Comparison of ENCODE assay signal across 21 cellular contexts in genomic region chr11:67541198-67541597, GRCh38. TPM values are rescaled to one million over a fixed set of nuclear protein-coding genes. Genes with fewer than 3 reads are reported as not detected.
DNase-seq lines count a peak whose midpoint lies in the region; ATAC-seq and TF ChIP-seq lines count a peak whose summit lies in the region.
"Had no signal": no experiment of that assay in that cellular context is flagged by ENCODE, and none has a peak within 500 bp of the region (broad histone marks: within the 10 kb centered on the region; RNA-seq: fewer than 3 reads in every experiment).

No MANE protein-coding gene starts in this region.

- no peaks in the 10 kb centered on the region for H4K20me1 ChIP-seq in Karpas-422 (ENCODE audit: insufficient read depth, low read depth, low read length)

- H3K36me3 ChIP-seq in Karpas-422 (ENCODE audit: insufficient read depth, low read length) (no peaks in the 10 kb centered on the region), brain microvascular endothelial cell (replicated peaks) (no peaks in the 10 kb centered on the region), neuronal stem cell (replicated peaks in 1 of 2; ENCODE audit: control insufficient read depth in 2 of 2, insufficient read depth in 2 of 2, low read length in 2 of 2) (no peaks in the 10 kb centered on the region)
- H3K36me3 ChIP-seq: HAP-1, SJSA1 had no signal

- H3K9me2 ChIP-seq in Karpas-422 (replicated peaks; ENCODE audit: insufficient read depth, low read length), result no peaks in the 10 kb centered on the region

- peak overlapping the region; percentile 34 for H3K23ac ChIP-seq in neuronal stem cell (ENCODE audit: low read depth, low read length, poor library complexity)

- no peaks in the 10 kb centered on the region for H3K79me2 ChIP-seq in Karpas-422 (ENCODE audit: low read length)

- no peak for ATAC-seq in GM21723 (IDR thresholded peaks at IDR 0.05; ENCODE audit: unreplicated experiment)
- ATAC-seq: GM12878, T-helper 17 cell had no signal

- H2BK15ac ChIP-seq in neuronal stem cell (ENCODE audit: low read length), result no peak overlapping the region

- no peaks in the 10 kb centered on the region for H3K36me3 Mint-ChIP-seq in activated naive CD4-positive, alpha-beta T cell treated with anti-CD3 and anti-CD28 coated beads, Interleukin-2, amount 10 ng/mL, durations not matched to agents 7 days and 5 days

- H2AK5ac ChIP-seq in neuronal stem cell (ENCODE audit: low read depth, low read length), result peak overlapping the region; percentile 90

- in situ Hi-C loops in GM13977 (cut with MboI; ENCODE audit: low pct_unique_long_range_greater_than_20kb, low sequenced_read_pairs, unreplicated experiment) (no loop called here), brain microvascular endothelial cell (cut with HindIII; ENCODE audit: low pct_ligation_motif_present, low sequenced_read_pairs) (no loop called here)

- no peak overlapping the region for H3K4me3 Mint-ChIP-seq in activated naive CD4-positive, alpha-beta T cell treated with anti-CD3 and anti-CD28 coated beads, Interleukin-2, amount 10 ng/mL, durations not matched to agents 7 days and 5 days
- H3K4me3 Mint-ChIP-seq: T-helper 17 cell had no signal

- H3K27ac ChIP-seq in Karpas-422 (ENCODE audit: low read length), result no peak overlapping the region
- H3K27ac ChIP-seq in brain microvascular endothelial cell, result no peak overlapping the region
- H3K27ac ChIP-seq in neuronal stem cell (replicated peaks; ENCODE audit: low read length), result no peak overlapping the region
- H3K27ac ChIP-seq: C4-2B, SJSA1 had no signal

- H3K9ac ChIP-seq in Karpas-422 (ENCODE audit: low read length), result no peak overlapping the region
- H3K9ac ChIP-seq in neuronal stem cell (ENCODE audit: low read depth, low read length, poor library complexity), result no peak overlapping the region

- peak overlapping the region; percentile 58 for H3K14ac ChIP-seq in neuronal stem cell (ENCODE audit: low read length)

- H3K4me1 ChIP-seq in Karpas-422 (ENCODE audit: low read length), result no peaks in the 10 kb centered on the region
- peaks cover 0 to 3% of the 10 kb centered on the region in 2 donors for H3K4me1 ChIP-seq in neuronal stem cell (ENCODE audit: control insufficient read depth in 2 of 2, insufficient read depth in 1 of 2, low read depth in 1 of 2, low read length in 2 of 2)
- H3K4me1 ChIP-seq: HAP-1, SJSA1 had no signal

- CTCF ChIA-PET in activated naive CD4-positive, alpha-beta T cell treated with anti-CD3 and anti-CD28 coated beads, Interleukin-2, amount 10 ng/mL, durations not matched to agents 7 days and 5 days (lab: Charles Lee), result no interaction called here

- peak; percentile 3 for DNase-seq in GM13977 (ENCODE audit: low spot score)
- DNase-seq in Karpas-422, result peak; percentile 47
- no peak for DNase-seq in brain microvascular endothelial cell
- no peak for DNase-seq in neuronal stem cell (ENCODE audit: low spot score)
- no peak for DNase-seq in activated CD8-positive, alpha-beta memory T cell treated with anti-CD3 and anti-CD28 coated beads, Interleukin-2, amount 50 U/mL, for 48 hours
- DNase-seq in activated naive CD4-positive, alpha-beta T cell treated with anti-CD3 and anti-CD28 coated beads, Interleukin-2, amount 10 ng/mL, durations not matched to agents 7 days and 5 days, result no peak
- DNase-seq: AML-193, DMS 273 treated with DMSO at 0.1 percent for 48 hours, GDM1, KBM-7, MV-4-11, NCI-H187, NCI-H226, NCI-H524 treated with DMSO at 0.1 percent for 48 hours, T-helper 17 cell had no signal

- H3K4ac ChIP-seq in neuronal stem cell (ENCODE audit: low read length), result no peak overlapping the region

- H4K91ac ChIP-seq in neuronal stem cell (ENCODE audit: low read depth, low read length, poor library complexity), result no peak overlapping the region

- no peaks in the 10 kb centered on the region for H3K4me1 Mint-ChIP-seq in activated naive CD4-positive, alpha-beta T cell treated with anti-CD3 and anti-CD28 coated beads, Interleukin-2, amount 10 ng/mL, durations not matched to agents 7 days and 5 days
- H3K4me1 Mint-ChIP-seq: T-helper 17 cell had no signal

- no peaks in the 10 kb centered on the region for H3K79me1 ChIP-seq in neuronal stem cell (ENCODE audit: low read depth, low read length)

- H3K18ac ChIP-seq in neuronal stem cell (ENCODE audit: low read length), result peak overlapping the region; percentile 81

- H3K4me3 ChIP-seq in Karpas-422 (ENCODE audit: low read length), result no peak overlapping the region
- H3K4me3 ChIP-seq in brain microvascular endothelial cell (ENCODE audit: low read depth, low read length), result no peak overlapping the region
- no peak overlapping the region for H3K4me3 ChIP-seq in neuronal stem cell (ENCODE audit: low read length in 2 of 2)
- H3K4me3 ChIP-seq: GM12878, HAP-1, SJSA1 had no signal

- H2BK120ac ChIP-seq in neuronal stem cell (ENCODE audit: low read depth, low read length), result no peak overlapping the region

- H3K27ac Mint-ChIP-seq in activated naive CD4-positive, alpha-beta T cell treated with anti-CD3 and anti-CD28 coated beads, Interleukin-2, amount 10 ng/mL, durations not matched to agents 7 days and 5 days, result no peak overlapping the region
- H3K27ac Mint-ChIP-seq: T-helper 17 cell had no signal

- no CpG with 5 or more reads among the region's 6 CpGs for WGBS in neuronal stem cell (ENCODE audit: extremely low coverage in 2 of 2, insufficient read length in 2 of 2, insufficient replicate concordance in 1 of 2), 2 donors

- H3K4me2 ChIP-seq in Karpas-422 (ENCODE audit: low read depth, low read length, poor library complexity, severe bottlenecking) (no peak overlapping the region), neuronal stem cell (ENCODE audit: insufficient read depth, low read length, poor library complexity, severe bottlenecking) (no peak overlapping the region)

- no peaks in the 10 kb centered on the region for H3K9me3 ChIP-seq in Karpas-422 (ENCODE audit: low read length)
- H3K9me3 ChIP-seq in neuronal stem cell (replicated peaks in 1 of 2; ENCODE audit: control insufficient read depth in 2 of 2, insufficient read depth in 1 of 2, low read depth in 1 of 2, low read length in 2 of 2), result no peaks in the 10 kb centered on the region
- H3K9me3 ChIP-seq: HAP-1 had no signal

- no peak for TF ChIP-seq CTCF in GM13977 (IDR thresholded peaks at IDR 0.05; ENCODE audit: extremely low read depth, insufficient read depth, missing control alignments)
- TF ChIP-seq CTCF in brain microvascular endothelial cell (IDR thresholded peaks at IDR 0.05; ENCODE audit: low read depth, low read length, missing control alignments), result peak; percentile 19

- peaks cover 27% of the 10 kb centered on the region for H3K27me3 Mint-ChIP-seq in activated naive CD4-positive, alpha-beta T cell treated with anti-CD3 and anti-CD28 coated beads, Interleukin-2, amount 10 ng/mL, durations not matched to agents 7 days and 5 days

- no peak overlapping the region for H2BK12ac ChIP-seq in neuronal stem cell (ENCODE audit: low read length)

- no peak overlapping the region for H2BK5ac ChIP-seq in neuronal stem cell (ENCODE audit: low read length)

- no peak overlapping the region for H4K8ac ChIP-seq in neuronal stem cell (ENCODE audit: low read depth, low read length)

- H3K27me3 ChIP-seq in Karpas-422 (ENCODE audit: low read length), result no peaks in the 10 kb centered on the region
- no peaks in the 10 kb centered on the region for H3K27me3 ChIP-seq in brain microvascular endothelial cell (replicated peaks)
- H3K27me3 ChIP-seq in neuronal stem cell (ENCODE audit: control insufficient read depth in 3 of 3, insufficient read depth in 3 of 3, low read depth in 1 of 3, low read length in 3 of 3), result peaks cover 0 to 6% (median 0%) of the 10 kb centered on the region in 3 experiments
- H3K27me3 ChIP-seq: SJSA1 had no signal

- no peaks in the 10 kb centered on the region for H3K9me3 Mint-ChIP-seq in activated naive CD4-positive, alpha-beta T cell treated with anti-CD3 and anti-CD28 coated beads, Interleukin-2, amount 10 ng/mL, durations not matched to agents 7 days and 5 days

- H2AFZ ChIP-seq in Karpas-422 (ENCODE audit: low read length) (no peak overlapping the region), neuronal stem cell (ENCODE audit: low read length) (no peak overlapping the region)

RNA-seq across cellular contexts. Expression of gene CABP2, which starts 18.0 kb away (rescaled TPM):
- not detected in 2 replicates for total RNA-seq in Karpas-422 (2014; rRNA removed; shearing (Covaris generic); ENCODE audit: low replicate concordance)
- not detected for polyA plus RNA-seq in neuronal stem cell (2013, experiment 1 of 2)
- polyA plus RNA-seq in neuronal stem cell (2013, experiment 2 of 2), result not detected
- total RNA-seq: Daoy, GM12878, SJSA1, T-helper 17 cell had no signal
- polyA plus RNA-seq: GM12878 had no signal

RNA-seq across cellular contexts. Expression of gene CDK2AP2, which starts 33.2 kb away (rescaled TPM):
- 91.5 and 106 TPM in 2 replicates for total RNA-seq in Karpas-422 (2014; rRNA removed; shearing (Covaris generic); ENCODE audit: low replicate concordance)
- polyA plus RNA-seq in neuronal stem cell (2013, experiment 1 of 2), result 32.9 TPM
- 30.1 TPM for polyA plus RNA-seq in neuronal stem cell (2013, experiment 2 of 2)

RNA-seq across cellular contexts. Expression of gene PITPNM1, which starts 36.0 kb away (rescaled TPM):
- total RNA-seq in Karpas-422 (2014; rRNA removed; shearing (Covaris generic); ENCODE audit: low replicate concordance), result 79.6 and 149 TPM in 2 replicates
- 54.3 TPM for polyA plus RNA-seq in neuronal stem cell (2013, experiment 1 of 2)
- polyA plus RNA-seq in neuronal stem cell (2013, experiment 2 of 2), result 53.2 TPM

RNA-seq across cellular contexts. Expression of gene GSTP1, which starts 42.4 kb away (rescaled TPM):
- total RNA-seq in Karpas-422 (2014; rRNA removed; shearing (Covaris generic); ENCODE audit: low replicate concordance), result 1,085 and 1,200 TPM in 2 replicates
- 927 TPM for polyA plus RNA-seq in neuronal stem cell (2013, experiment 1 of 2)
- 915 TPM for polyA plus RNA-seq in neuronal stem cell (2013, experiment 2 of 2)

RNA-seq across cellular contexts. Expression of gene AIP, which starts 58.4 kb away (rescaled TPM):
- 51.8 and 119 TPM in 2 replicates for total RNA-seq in Karpas-422 (2014; rRNA removed; shearing (Covaris generic); ENCODE audit: low replicate concordance)
- 39.8 TPM for polyA plus RNA-seq in neuronal stem cell (2013, experiment 1 of 2)
- 38.5 TPM for polyA plus RNA-seq in neuronal stem cell (2013, experiment 2 of 2)

Comparison
In these comparisons a context has a peak if more than half of its experiments do, and no peak if none do; other contexts are left out.
1. DNase-seq: peak in GM13977 (single experiment) and Karpas-422 (single experiment); none in brain microvascular endothelial cell (single experiment), neuronal stem cell (single experiment), activated CD8-positive, alpha-beta memory T cell treated with anti-CD3 and anti-CD28 coated beads, Interleukin-2, amount 50 U/mL, for 48 hours (single experiment) and activated naive CD4-positive, alpha-beta T cell treated with anti-CD3 and anti-CD28 coated beads, Interleukin-2, amount 10 ng/mL, durations not matched to agents 7 days and 5 days (single experiment).